25 cellular contexts compared by ENCODE assay signal in the genomic region with DNA sequence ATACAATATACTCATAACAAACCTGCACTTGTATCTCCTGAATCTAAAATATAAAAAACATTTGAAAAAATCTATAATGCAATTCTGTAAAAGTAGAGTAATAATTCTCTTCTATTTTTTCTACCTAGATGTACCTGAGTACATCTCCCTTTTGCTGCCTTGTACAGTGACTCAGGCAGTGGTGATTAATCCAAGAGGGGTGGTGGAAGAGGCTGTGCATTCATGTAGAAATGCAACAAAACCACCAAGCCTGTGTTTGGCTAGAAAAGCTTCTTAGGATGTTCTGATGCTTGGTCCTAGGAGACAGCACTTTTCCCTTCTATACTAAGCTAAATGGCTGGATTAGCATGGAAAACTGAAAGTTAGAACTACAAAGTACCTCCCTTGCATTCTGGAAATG.
"Had no signal": no experiment of that assay in that cellular context is flagged by ENCODE, and none has a peak within 500 bp of the region (broad histone marks: within the 10 kb centered on the region; RNA-seq: fewer than 3 reads in every experiment).

No MANE protein-coding gene starts in this region.

- H3K27ac ChIP-seq: dorsolateral prefrontal cortex, epithelial cell of prostate, gastroesophageal sphincter, heart left ventricle, hepatocyte, neutrophil, pancreas, right lobe of liver, suprapubic skin, transverse colon, upper lobe of right lung, uterus had no signal

- H3K36me3 ChIP-seq: gastroesophageal sphincter, heart left ventricle, neutrophil, pancreas, right lobe of liver, suprapubic skin, transverse colon, upper lobe of right lung, uterus had no signal

- H3K27me3 ChIP-seq: neutrophil, right lobe of liver, suprapubic skin, transverse colon, upper lobe of right lung, uterus had no signal

- H3K4me1 ChIP-seq: gastroesophageal sphincter, heart left ventricle, pancreas, right lobe of liver, suprapubic skin, transverse colon, upper lobe of right lung, uterus had no signal

- H3K4me3 ChIP-seq: dorsolateral prefrontal cortex, gastroesophageal sphincter, heart left ventricle, hepatocyte, lung, pancreas, right lobe of liver, smooth muscle cell, suprapubic skin, transverse colon, upper lobe of right lung, uterus had no signal

- H2AFZ ChIP-seq: hepatocyte had no signal

- DNase-seq: dorsolateral prefrontal cortex; effector CD4-positive, alpha-beta T cell; foreskin fibroblast; heart left ventricle; left ventricle myocardium superior; natural killer cell; pancreas; right lobe of liver; stimulated activated CD4-positive, alpha-beta T cell treated with anti-CD3 and anti-CD28 coated beads, Interleukin-12 subunit alpha, Interleukin-12 subunit beta, amount 100 ng/mL, for 4 hours; stimulated activated CD4-positive, alpha-beta T cell treated with anti-CD3 and anti-CD28 coated beads, Interleukin-1b, Interleukin-23, amount 100 ng/mL, for 48 hours; stimulated activated CD4-positive, alpha-beta T cell treated with anti-CD3 and anti-CD28 coated beads, Interleukin-4, amount 100 ng/mL, for 1 hour; stimulated activated CD8-positive, alpha-beta memory T cell treated with anti-CD3 and anti-CD28 coated beads, Interleukin-4, amount 100 ng/mL, for 48 hours; stimulated activated naive CD4-positive, alpha-beta T cell; stimulated activated naive CD8-positive, alpha-beta T cell treated with anti-CD3 and anti-CD28 coated beads, Interleukin-15, amount 100 ng/mL, for 72 hours; transverse colon; upper lobe of right lung; uterus had no signal

- H3K9me3 ChIP-seq: gastroesophageal sphincter, neutrophil, pancreas, right lobe of liver, suprapubic skin, transverse colon, upper lobe of right lung, uterus had no signal

- ATAC-seq: esophagus mucosa; gastroesophageal sphincter; heart left ventricle; left ventricle myocardium superior; natural killer cell; pancreas; right lobe of liver; stimulated activated naive CD8-positive, alpha-beta T cell treated with anti-CD3 and anti-CD28 coated beads, Interleukin-15, amount 100 ng/mL, for 72 hours; upper lobe of right lung had no signal

- H3K4me2 ChIP-seq: hepatocyte, smooth muscle cell had no signal
